In genomic region chr1:201145132-201145531, GRCh38 we compare ENCODE assay signal across 23 cellular contexts. TPM values are rescaled to one million over a fixed set of nuclear protein-coding genes. Genes with fewer than 3 reads are reported as not detected.
"Had no signal": no experiment of that assay in that cellular context is flagged by ENCODE, and none has a peak within 500 bp of the region (broad histone marks: within the 10 kb centered on the region; RNA-seq: fewer than 3 reads in every experiment).

No MANE protein-coding gene starts in this region.

- H3K4me3 ChIP-seq: ascending aorta, body of pancreas had no signal

- H3K9me3 Mint-ChIP-seq: activated CD4-positive, alpha-beta memory T cell treated with anti-CD3 and anti-CD28 coated beads for 36 hours; activated CD4-positive, alpha-beta T cell treated with anti-CD3 and anti-CD28 coated beads, Interleukin-2, amount 10 ng/mL, durations not matched to agents 7 days and 5 days; activated naive CD4-positive, alpha-beta T cell treated with anti-CD3 and anti-CD28 coated beads, Interleukin-2, amount 50 U/mL, for 72 hours; activated naive CD8-positive, alpha-beta T cell treated with anti-CD3 and anti-CD28 coated beads, Interleukin-2, amount 50 U/mL, for 24 hours; activated T-cell treated with anti-CD3 and anti-CD28 coated beads, Interleukin-2, amount 50 U/mL, for 72 hours; activated T-helper 2 cell treated with anti-CD3 and anti-CD28 coated beads, Interferon-gamma antibody, Interleukin-2, Interleukin-4, amounts not matched to agents 10 μg/mL and 5 μg/mL and 100 μg/mL, durations not matched to agents 14 hours and 24 hours and 36 hours had no signal

- H3K9me3 ChIP-seq: ascending aorta, body of pancreas had no signal

- H3K4me1 ChIP-seq: ascending aorta had no signal

- H3K27ac Mint-ChIP-seq: activated CD4-positive, alpha-beta memory T cell treated with anti-CD3 and anti-CD28 coated beads for 36 hours; activated CD4-positive, alpha-beta T cell treated with anti-CD3 and anti-CD28 coated beads, Interleukin-2, amount 10 ng/mL, durations not matched to agents 7 days and 5 days; activated naive CD8-positive, alpha-beta T cell treated with anti-CD3 and anti-CD28 coated beads, Interleukin-2, amount 50 U/mL, for 24 hours; activated T-cell treated with anti-CD3 and anti-CD28 coated beads, Interleukin-2, amount 50 U/mL, for 72 hours; activated T-helper 2 cell treated with anti-CD3 and anti-CD28 coated beads, Interferon-gamma antibody, Interleukin-2, Interleukin-4, amounts not matched to agents 10 μg/mL and 5 μg/mL and 100 μg/mL, durations not matched to agents 14 hours and 24 hours and 36 hours; T-helper 17 cell had no signal

- H3K4me3 Mint-ChIP-seq: activated CD4-positive, alpha-beta memory T cell treated with anti-CD3 and anti-CD28 coated beads for 36 hours; activated CD4-positive, alpha-beta T cell treated with anti-CD3 and anti-CD28 coated beads, Interleukin-2, amount 10 ng/mL, durations not matched to agents 7 days and 5 days; activated naive CD8-positive, alpha-beta T cell treated with anti-CD3 and anti-CD28 coated beads, Interleukin-2, amount 50 U/mL, for 24 hours; activated T-cell treated with anti-CD3 and anti-CD28 coated beads, Interleukin-2, amount 50 U/mL, for 72 hours; T-helper 17 cell had no signal

- H3K27me3 ChIP-seq: ascending aorta, body of pancreas had no signal

- H3K4me1 Mint-ChIP-seq: activated CD4-positive, alpha-beta T cell treated with anti-CD3 and anti-CD28 coated beads, Interleukin-2, amount 10 ng/mL, durations not matched to agents 7 days and 5 days; activated naive CD8-positive, alpha-beta T cell treated with anti-CD3 and anti-CD28 coated beads, Interleukin-2, amount 50 U/mL, for 24 hours had no signal

- H3K27me3 Mint-ChIP-seq: activated CD4-positive, alpha-beta memory T cell treated with anti-CD3 and anti-CD28 coated beads for 36 hours; activated CD4-positive, alpha-beta T cell treated with anti-CD3 and anti-CD28 coated beads, Interleukin-2, amount 10 ng/mL, durations not matched to agents 7 days and 5 days; activated naive CD8-positive, alpha-beta T cell treated with anti-CD3 and anti-CD28 coated beads, Interleukin-2, amount 50 U/mL, for 24 hours; T-helper 17 cell had no signal

- H3K36me3 Mint-ChIP-seq: activated naive CD4-positive, alpha-beta T cell treated with anti-CD3 and anti-CD28 coated beads, Interleukin-2, amount 50 U/mL, for 72 hours had no signal

- H3K27ac ChIP-seq: ascending aorta, body of pancreas had no signal

- DNase-seq: activated CD4-positive, alpha-beta memory T cell treated with anti-CD3 and anti-CD28 coated beads for 36 hours; activated CD4-positive, alpha-beta T cell treated with anti-CD3 and anti-CD28 coated beads, Interleukin-2, amount 10 ng/mL, durations not matched to agents 7 days and 5 days; activated CD4-positive, CD25-positive, alpha-beta regulatory T cell; activated CD8-positive, alpha-beta memory T cell treated with anti-CD3 and anti-CD28 coated beads for 24 hours; activated naive CD4-positive, alpha-beta T cell treated with Interleukin-2 at 50 U/mL for 16 hours; activated naive CD8-positive, alpha-beta T cell treated with anti-CD3 and anti-CD28 coated beads, Interleukin-2, amount 50 U/mL, for 24 hours; activated T-cell treated with anti-CD3 and anti-CD28 coated beads, Interleukin-2, amount 50 U/mL, for 72 hours; amniotic stem cell; body of pancreas; IMR-90; Kasumi-1; KBM-7; NCI-H1048; NCI-H1930; NCI-H510A treated with DMSO at 0.1 percent for 48 hours; SIG-M5; T-helper 17 cell; T-helper 9 cell had no signal

RNA-seq across cellular contexts. Expression of gene ASCL5, which starts 18.1 kb away (rescaled TPM):
- total RNA-seq: activated CD4-positive, alpha-beta memory T cell treated with anti-CD3 and anti-CD28 coated beads for 36 hours; activated CD4-positive, alpha-beta T cell treated with anti-CD3 and anti-CD28 coated beads, Interleukin-2, amount 10 ng/mL, durations not matched to agents 7 days and 5 days; activated T-helper 2 cell treated with anti-CD3 and anti-CD28 coated beads, Interferon-gamma antibody, Interleukin-2, Interleukin-4, amounts not matched to agents 10 μg/mL and 5 μg/mL and 100 μg/mL, durations not matched to agents 14 hours and 24 hours and 36 hours; ascending aorta; IMR-90; OCI-LY7; RPMI7951 had no signal
- polyA plus RNA-seq: IMR-90 had no signal

RNA-seq across cellular contexts. Expression of gene CACNA1S, which starts 32.9 kb away (rescaled TPM):
- total RNA-seq: activated CD4-positive, alpha-beta memory T cell treated with anti-CD3 and anti-CD28 coated beads for 36 hours; activated CD4-positive, alpha-beta T cell treated with anti-CD3 and anti-CD28 coated beads, Interleukin-2, amount 10 ng/mL, durations not matched to agents 7 days and 5 days; activated naive CD4-positive, alpha-beta T cell treated with anti-CD3 and anti-CD28 coated beads, Interleukin-2, amount 50 U/mL, for 72 hours; activated T-cell treated with anti-CD3 and anti-CD28 coated beads, Interleukin-2, amount 50 U/mL, for 72 hours; activated T-helper 2 cell treated with anti-CD3 and anti-CD28 coated beads, Interferon-gamma antibody, Interleukin-2, Interleukin-4, amounts not matched to agents 10 μg/mL and 5 μg/mL and 100 μg/mL, durations not matched to agents 14 hours and 24 hours and 36 hours; ascending aorta; IMR-90; OCI-LY7; RPMI7951; T-helper 17 cell had no signal
- polyA plus RNA-seq: IMR-90 had no signal

RNA-seq across cellular contexts. Expression of gene IGFN1, which starts 45.5 kb away (rescaled TPM):
- total RNA-seq: activated CD4-positive, alpha-beta memory T cell treated with anti-CD3 and anti-CD28 coated beads for 36 hours; activated CD4-positive, alpha-beta T cell treated with anti-CD3 and anti-CD28 coated beads, Interleukin-2, amount 10 ng/mL, durations not matched to agents 7 days and 5 days; activated naive CD4-positive, alpha-beta T cell treated with anti-CD3 and anti-CD28 coated beads, Interleukin-2, amount 50 U/mL, for 72 hours; activated T-helper 2 cell treated with anti-CD3 and anti-CD28 coated beads, Interferon-gamma antibody, Interleukin-2, Interleukin-4, amounts not matched to agents 10 μg/mL and 5 μg/mL and 100 μg/mL, durations not matched to agents 14 hours and 24 hours and 36 hours; ascending aorta; IMR-90; OCI-LY7; T-helper 17 cell had no signal
